ENCODE assay signal across 12 cellular contexts in the genomic region with DNA sequence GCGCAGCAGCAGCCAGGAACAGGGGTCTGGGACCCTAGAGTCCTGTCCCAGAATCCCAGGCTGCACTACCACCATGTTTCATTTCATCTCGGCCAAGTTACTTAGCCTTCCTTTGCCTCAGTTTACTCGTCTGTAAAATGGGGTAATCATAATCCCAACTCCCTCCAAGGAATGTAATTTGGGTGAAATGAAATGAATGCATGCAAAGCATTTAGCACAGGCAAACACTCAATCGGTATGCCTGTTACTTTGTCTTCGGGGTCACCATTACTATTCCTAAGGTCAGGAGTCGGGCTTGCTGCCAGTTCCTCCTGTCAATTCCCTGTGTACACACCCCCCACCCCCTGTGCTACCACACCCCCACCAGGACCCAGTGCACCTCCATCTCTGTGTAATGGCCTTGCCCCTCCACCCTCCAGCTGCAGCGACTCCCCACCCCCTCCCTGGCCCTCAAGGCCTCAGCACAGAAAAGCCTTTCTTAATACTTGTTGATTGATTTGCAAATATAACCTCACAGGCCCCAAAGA. TPM values are rescaled to one million over a fixed set of nuclear protein-coding genes. Genes with fewer than 3 reads are reported as not detected.
DNase-seq lines count a peak whose midpoint lies in the region; ATAC-seq, FAIRE-seq and TF ChIP-seq lines count a peak whose summit lies in the region.
"Had no signal": no experiment of that assay in that cellular context is flagged by ENCODE, and none has a peak within 500 bp of the region (broad histone marks: within the 10 kb centered on the region; RNA-seq: fewer than 3 reads in every experiment).

No MANE protein-coding gene starts in this region.

- no peaks in the 10 kb centered on the region for H3K79me2 ChIP-seq in K562 (ENCODE audit: control insufficient read depth, insufficient read depth, low read length)

- CTCF ChIA-PET in K562 (lab: Yijun Ruan, JAX; ENCODE audit: low intra/inter-chr PET ratio), result no interaction called here

- peak; percentile 12 to 42 for DNase-seq in NCI-H2081 (lab: John Stamatoyannopoulos, UW)
- DNase-seq in NCI-H2081 treated with DMSO at 0.1 percent for 48 hours (lab: John Stamatoyannopoulos, UW), result no peak
- DNase-seq in K562 (ENCODE audit: extremely low read depth in 1 of 4, low spot score in 3 of 4), result no peak
- DNase-seq in right lobe of liver, result peak; percentile 70 to 82 (median 82)
- DNase-seq in type B pancreatic cell (ENCODE audit: extremely low spot score, unreplicated experiment), result no peak
- DNase-seq in T-helper 9 cell, result no peak
- DNase-seq: activated T-cell treated with anti-CD3 and anti-CD28 coated beads, Interleukin-2, amount 50 U/mL, for 4 hours; NCI-H526; stimulated activated CD4-positive, alpha-beta T cell treated with anti-CD3 and anti-CD28 coated beads, Interleukin-4, amount 100 ng/mL, for 1 hour had no signal

- H3K27ac ChIP-seq in K562 (ENCODE audit: extremely low read depth, low read depth, low read length), result no peak overlapping the region
- peak overlapping the region; percentile 40 to 87 (median 81) for H3K27ac ChIP-seq in right lobe of liver

- H3K4me1 ChIP-seq in K562 (replicated peaks in 1 of 2; ENCODE audit: control insufficient read depth in 2 of 2, insufficient read depth in 2 of 2, low read length in 2 of 2), result no peaks in the 10 kb centered on the region
- peaks cover 2 to 40% (median 21%) of the 10 kb centered on the region in 4 donors for H3K4me1 ChIP-seq in right lobe of liver

- no peak for FAIRE-seq in K562 (lab: Jason Lieb, UNC)

- in situ Hi-C loops in K562 (cut with MboI), result no loop called here

- H3K9ac ChIP-seq in K562 (ENCODE audit: insufficient read depth in 1 of 2, low read depth in 2 of 2, low read length in 2 of 2), result no peak overlapping the region

- no peak for TF ChIP-seq EP300 in K562 (IDR thresholded peaks at IDR 0.05; ENCODE audit: low read length)

- no peak overlapping the region for H3K4me2 ChIP-seq in K562 (ENCODE audit: insufficient read depth, low read length)

- peak overlapping the region; percentile 96 for H3K4me3 Mint-ChIP-seq in type B pancreatic cell

- no peak overlapping the region for H3K4me3 ChIP-seq in K562
- H3K4me3 ChIP-seq in right lobe of liver, result peak overlapping the region; percentile 88 to 93 (median 91)

- no peaks in the 10 kb centered on the region for H3K36me3 ChIP-seq in K562 (ENCODE audit: control insufficient read depth, insufficient read depth, low read length)
- no peaks in the 10 kb centered on the region for H3K36me3 ChIP-seq in right lobe of liver

- no TSS peak for BruUV-seq in K562 (replicated peaks; lab: Mats Ljungman, UMichigan)

- H4K20me1 ChIP-seq in K562 (replicated peaks; ENCODE audit: control insufficient read depth, insufficient read depth, low read length), result no peaks in the 10 kb centered on the region

- TF ChIP-seq CTCF in K562 (IDR thresholded peaks at IDR 0.05 in 2 of 3, conservative IDR thresholded peaks at IDR 0.05 in 1 of 3; ENCODE audit: insufficient read depth in 2 of 3, low read depth in 1 of 3, low read length in 3 of 3) (no peak), right lobe of liver (IDR thresholded peaks at IDR 0.05) (no peak), type B pancreatic cell (conservative IDR thresholded peaks at IDR 0.05) (no peak)

- TF ChIP-seq RAD21 in K562 (CRISPR knock-in tag; conservative IDR thresholded peaks at IDR 0.05 in 1 of 2, IDR thresholded peaks at IDR 0.05 in 1 of 2), result no peak

- POLR2A ChIA-PET in K562 (lab: Yijun Ruan, JAX), result no interaction called here

- peaks cover 1% of the 10 kb centered on the region for H3K9me3 Mint-ChIP-seq in type B pancreatic cell
- H3K9me3 Mint-ChIP-seq: activated T-cell treated with anti-CD3 and anti-CD28 coated beads, Interleukin-2, amount 50 U/mL, for 4 hours had no signal

- WGBS in K562 (ENCODE audit: insufficient coverage, low coverage, missing lambda C conversion rate), result 2% methylated on average over 6 of the region's 7 CpGs
- 20% methylated on average over 5 of the region's 7 CpGs for WGBS in right lobe of liver (ENCODE audit: insufficient coverage, low coverage, low lambda C conversion rate, missing lambda C conversion rate)

- no peak for ATAC-seq in K562
- peak; percentile 35 to 67 (median 50) for ATAC-seq in right lobe of liver
- ATAC-seq in GM19455 (IDR thresholded peaks at IDR 0.05; ENCODE audit: unreplicated experiment), result no peak
- no peak for ATAC-seq in GM18858 (IDR thresholded peaks at IDR 0.05; ENCODE audit: unreplicated experiment)
- ATAC-seq: activated T-cell treated with anti-CD3 and anti-CD28 coated beads, Interleukin-2, amount 50 U/mL, for 4 hours had no signal

- H3K9me1 ChIP-seq in K562 (ENCODE audit: control insufficient read depth, insufficient read depth, low read length), result no peaks in the 10 kb centered on the region

- H2AFZ ChIP-seq in K562 (ENCODE audit: low read depth, low read length), result no peak overlapping the region

- TF ChIP-seq POLR2A in K562 (conservative IDR thresholded peaks at IDR 0.05), result no peak
- no peak for TF ChIP-seq POLR2A in right lobe of liver (IDR thresholded peaks at IDR 0.05)

- H3K9me3 ChIP-seq in K562 (replicated peaks; ENCODE audit: control insufficient read depth, insufficient read depth, low read depth, low read length) (no peaks in the 10 kb centered on the region), right lobe of liver (no peaks in the 10 kb centered on the region)

- peaks cover 65% of the 10 kb centered on the region for H3K4me1 Mint-ChIP-seq in type B pancreatic cell (ENCODE audit: unreplicated experiment)

- peaks cover 5% of the 10 kb centered on the region for H3K36me3 Mint-ChIP-seq in type B pancreatic cell

- peaks cover 14% of the 10 kb centered on the region for H3K27me3 Mint-ChIP-seq in type B pancreatic cell

- peaks cover 2 to 55% of the 10 kb centered on the region in 2 experiments; a peak in 3 of 5 replicates for H3K27me3 ChIP-seq in K562 (ENCODE audit: control insufficient read depth in 2 of 2, insufficient read depth in 2 of 2, low read length in 2 of 2)
- no peaks in the 10 kb centered on the region for H3K27me3 ChIP-seq in right lobe of liver

- H3K27ac Mint-ChIP-seq in type B pancreatic cell, result peak overlapping the region; percentile 78

- intact Hi-C loops in K562 (cut with micrococcal nuclease) (no loop called here), right lobe of liver (cut with DNase I) (no loop called here)

TF ChIP-seq in K562, 482 proteins besides CTCF, POLR2A, EP300 and RAD21:
- TF ChIP-seq RBM25 (IDR thresholded peaks at IDR 0.05; ENCODE audit: low read depth, low read length, severe bottlenecking), result peak; percentile 49
- TF ChIP-seq ILF3 (IDR thresholded peaks at IDR 0.05; ENCODE audit: borderline replicate concordance), result no peak

RNA-seq across cellular contexts. Expression of gene TNS3, which starts 1.7 kb away (rescaled TPM):
- not detected in 2 replicates for total RNA-seq in K562 (2011; cell fraction: chromatin; rRNA removed; ENCODE audit: low replicate concordance)
- total RNA-seq in K562 (2011; cell fraction: nucleolus; rRNA removed), result under 0.01 TPM in 1 of 2 replicates, not detected in the other
- total RNA-seq in K562 (2011; cell fraction: nucleoplasm; rRNA removed), result not detected in 2 replicates
- total RNA-seq in K562 (2014; rRNA removed) (not detected in 2 replicates), K562 (2014; rRNA removed; fragmentation: Illumina TruSeq; extraction: Trizol) (not detected in 2 replicates), K562 (2015; rRNA removed; fragmentation: Illumina TruSeq; extraction: Trizol) (0.04 TPM in 1 of 2 replicates, not detected in the other), K562 (2021) (0.20 and 0.47 TPM in 2 replicates), right lobe of liver (10 to 100 TPM; 51.2 to 95.0 (median 58.4) TPM), type B pancreatic cell (ENCODE audit: low replicate concordance) (48.8 and 138 TPM in 2 replicates)
- polyA plus RNA-seq in K562 (2011; rRNA removed) (not detected in 2 replicates), K562 (2014; fragmentation: Illumina TruSeq; extraction: Trizol) (not detected in 2 replicates), K562 (2014; fragmentation: Nextera tagmentation; extraction: Ambion mirVana) (not detected), K562 (2014; rRNA removed) (not detected in 2 replicates)
- not detected in 2 replicates for polyA plus RNA-seq in K562 (2011; cell fraction: cytosol; rRNA removed)
- 0.04 TPM in 1 of 2 replicates, not detected in the other for polyA plus RNA-seq in K562 (2011; cell fraction: nucleus; rRNA removed)
- polyA plus RNA-seq in K562 (2012), result 0.03 and 0.36 TPM in 2 replicates
- 0.18 TPM in 1 of 2 replicates, not detected in the other for polyA minus RNA-seq in K562 (2011; rRNA and poly(A)+ RNA removed)
- polyA minus RNA-seq in K562 (2011; cell fraction: cytosol; rRNA and poly(A)+ RNA removed), result 0.27 TPM in 1 of 2 replicates, not detected in the other
- polyA minus RNA-seq in K562 (2011; cell fraction: nucleus; rRNA and poly(A)+ RNA removed), result under 0.01 and 0.22 TPM in 2 replicates
- total RNA-seq: A673 had no signal

Comparison
In these comparisons a context has a peak if more than half of its experiments do, and no peak if none do; other contexts are left out.
1. DNase-seq: peak in NCI-H2081 (2 of 2) and right lobe of liver (3 of 3); none in NCI-H2081 treated with DMSO at 0.1 percent for 48 hours (single experiment), K562 (0 of 4), type B pancreatic cell (single experiment) and T-helper 9 cell (single experiment).
2. ATAC-seq: peak in right lobe of liver (4 of 4); none in K562 (single experiment), GM19455 (single experiment) and GM18858 (single experiment).
3. RNA of gene TNS3, which starts 1.7 kb away (total RNA-seq): 48.8 to 138 TPM in type B pancreatic cell and 51.2 to 95.0 TPM in right lobe of liver; under 0.01 to 0.47 TPM in K562; every median in the first group is over 10 times any median in the second.